In the genomic region with DNA sequence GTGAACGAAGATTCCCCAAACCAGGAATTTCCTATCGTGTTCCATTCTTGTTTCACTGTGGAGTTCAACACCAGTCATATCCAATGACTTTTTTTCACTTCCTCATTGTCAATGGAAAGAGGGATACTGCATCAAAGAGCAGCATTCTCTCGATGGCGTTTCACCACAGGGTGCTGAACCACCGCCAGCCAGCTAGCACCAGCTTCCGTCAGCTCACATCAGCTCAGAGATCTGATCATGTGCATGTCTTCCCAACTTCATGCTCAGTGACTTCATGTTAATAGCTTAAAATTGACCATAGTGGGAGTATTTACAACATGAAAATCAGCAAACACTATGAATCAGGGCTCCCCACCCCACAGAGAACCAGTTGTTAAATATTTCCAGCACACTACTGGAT, we compare ENCODE assay signal across 20 cellular contexts.
A peak's percentile ranks its signal among the peaks of the same experiment; 100 is the strongest.
DNase-seq lines count a peak whose midpoint lies in the region; ATAC-seq, FAIRE-seq and TF ChIP-seq lines count a peak whose summit lies in the region.
"Had no signal": no experiment of that assay in that cellular context is flagged by ENCODE, and none has a peak within 500 bp of the region (broad histone marks: within the 10 kb centered on the region; RNA-seq: fewer than 3 reads in every experiment).

No MANE protein-coding gene starts in this region.

- ATAC-seq in esophagus mucosa = peak; percentile 36
- ATAC-seq in HG02885 (IDR thresholded peaks at IDR 0.05; ENCODE audit: poor library complexity, unreplicated experiment) = no peak

- no peaks in the 10 kb centered on the region for H3K36me3 ChIP-seq in A673 (ENCODE audit: insufficient read depth, low read length, poor library complexity, severe bottlenecking)
- H3K36me3 ChIP-seq in neural cell (ENCODE audit: insufficient read depth, low read length) = no peaks in the 10 kb centered on the region

- TF ChIP-seq RAD21 in neural cell (conservative IDR thresholded peaks at IDR 0.05) = no peak

- H3K27ac ChIP-seq in A673 (ENCODE audit: low read depth, low read length, poor library complexity, severe bottlenecking) (no peak overlapping the region), neural cell (ENCODE audit: low read length) (no peak overlapping the region)

- H3F3A ChIP-seq in neural cell (ENCODE audit: insufficient read depth, low read length, poor library complexity, severe bottlenecking) = peaks cover 3% of the 10 kb centered on the region

- intact Hi-C loops in A673 (cut with micrococcal nuclease; ENCODE audit: unreplicated experiment) = no loop called here
- intact Hi-C loops in activated T-helper 1 cell treated with anti-CD3 and anti-CD28 coated beads, Interleukin-12 subunit alpha, Interleukin-12 subunit beta, Interleukin-2, Interleukin-4 antibody, amounts not matched to agents 30 ng/mL and 10 ng/mL and 1 ng/mL, durations not matched to agents 14 hours and 24 hours and 36 hours (cut with micrococcal nuclease) = no loop called here

- H2AFZ ChIP-seq in neural cell (ENCODE audit: low read depth, low read length) = no peak overlapping the region

- CTCF ChIA-PET in A673 (lab: Charles Lee) = no interaction called here

- peaks cover 6% of the 10 kb centered on the region for H3K4me1 ChIP-seq in A673 (ENCODE audit: insufficient read depth, low read length, poor library complexity, severe bottlenecking)

- TF ChIP-seq EP300 in neural cell (conservative IDR thresholded peaks at IDR 0.05; ENCODE audit: poor library complexity, severe bottlenecking) = no peak

- no peak for TF ChIP-seq POLR2A in GM12892 (IDR thresholded peaks at IDR 0.05; ENCODE audit: low read depth, low read length)

- BruUV-seq in A673 (replicated peaks; lab: Mats Ljungman, UMichigan) = no TSS peak

- no peaks in the 10 kb centered on the region for H3K36me3 Mint-ChIP-seq in activated T-helper 1 cell treated with anti-CD3 and anti-CD28 coated beads, Interleukin-12 subunit alpha, Interleukin-12 subunit beta, Interleukin-2, Interleukin-4 antibody, amounts not matched to agents 30 ng/mL and 10 ng/mL and 1 ng/mL, durations not matched to agents 14 hours and 24 hours and 36 hours (ENCODE audit: low read depth)

- H3K9me3 Mint-ChIP-seq in activated T-helper 1 cell treated with anti-CD3 and anti-CD28 coated beads, Interleukin-12 subunit alpha, Interleukin-12 subunit beta, Interleukin-2, Interleukin-4 antibody, amounts not matched to agents 30 ng/mL and 10 ng/mL and 1 ng/mL, durations not matched to agents 14 hours and 24 hours and 36 hours = no peaks in the 10 kb centered on the region
- H3K9me3 Mint-ChIP-seq: CD4-positive, alpha-beta T cell had no signal

- no peak overlapping the region for H3K9ac ChIP-seq in neural cell (ENCODE audit: low read length)

- H3K4me3 Mint-ChIP-seq in activated T-helper 1 cell treated with anti-CD3 and anti-CD28 coated beads, Interleukin-12 subunit alpha, Interleukin-12 subunit beta, Interleukin-2, Interleukin-4 antibody, amounts not matched to agents 30 ng/mL and 10 ng/mL and 1 ng/mL, durations not matched to agents 14 hours and 24 hours and 36 hours = no peak overlapping the region
- H3K4me3 Mint-ChIP-seq: CD4-positive, alpha-beta T cell had no signal

- H3K27me3 ChIP-seq in A673 (replicated peaks; ENCODE audit: insufficient read depth, low read depth, low read length, poor library complexity) = no peaks in the 10 kb centered on the region
- no peaks in the 10 kb centered on the region for H3K27me3 ChIP-seq in neural cell (ENCODE audit: insufficient read depth, low read depth, low read length)

- H3K27me3 Mint-ChIP-seq in activated T-helper 1 cell treated with anti-CD3 and anti-CD28 coated beads, Interleukin-12 subunit alpha, Interleukin-12 subunit beta, Interleukin-2, Interleukin-4 antibody, amounts not matched to agents 30 ng/mL and 10 ng/mL and 1 ng/mL, durations not matched to agents 14 hours and 24 hours and 36 hours (ENCODE audit: insufficient read depth) = peaks cover 4% of the 10 kb centered on the region
- H3K27me3 Mint-ChIP-seq: CD4-positive, alpha-beta T cell had no signal

- no peak for FAIRE-seq in GM12892 (lab: Jason Lieb, UNC)
- FAIRE-seq: A204.1, GM19239, RCC 7860 had no signal

- in situ Hi-C loops in SK-MEL-5 (cut with HindIII; ENCODE audit: low pct_unique_long_range_greater_than_20kb, low sequenced_read_pairs) = no loop called here

- no peak overlapping the region for H3K4me3 ChIP-seq in A673 (ENCODE audit: low read depth, low read length, poor library complexity, severe bottlenecking)
- no peak overlapping the region for H3K4me3 ChIP-seq in neural cell (ENCODE audit: low read length)

- no peak overlapping the region for H3K27ac Mint-ChIP-seq in activated T-helper 1 cell treated with anti-CD3 and anti-CD28 coated beads, Interleukin-12 subunit alpha, Interleukin-12 subunit beta, Interleukin-2, Interleukin-4 antibody, amounts not matched to agents 30 ng/mL and 10 ng/mL and 1 ng/mL, durations not matched to agents 14 hours and 24 hours and 36 hours
- H3K27ac Mint-ChIP-seq: CD4-positive, alpha-beta T cell had no signal

- TF ChIP-seq CTCF in A673 (conservative IDR thresholded peaks at IDR 0.05; ENCODE audit: low read depth, low read length) = no peak
- no peak for TF ChIP-seq CTCF in neural cell (IDR thresholded peaks at IDR 0.05; ENCODE audit: poor library complexity, severe bottlenecking)

- DNase-seq in A673 (ENCODE audit: low spot score) (peak; percentile 11), SK-MEL-5 (ENCODE audit: low read depth, low spot score) (peak; percentile 27), NCI-H82 (lab: John Stamatoyannopoulos, UW) (no peak), GM12892 (ENCODE audit: insufficient read length) (no peak)
- no peak for DNase-seq in activated T-helper 1 cell treated with anti-CD3 and anti-CD28 coated beads, Interleukin-12 subunit alpha, Interleukin-12 subunit beta, Interleukin-2, Interleukin-4 antibody, amounts not matched to agents 30 ng/mL and 10 ng/mL and 1 ng/mL, durations not matched to agents 14 hours and 24 hours and 36 hours (ENCODE audit: low spot score)
- DNase-seq: CD4-positive, alpha-beta T cell; DMS153; GDM1; GOT3; NCI-H1105 treated with DMSO at 0.1 percent for 48 hours; NCI-H1694; NCI-H2081 treated with DMSO at 0.1 percent for 48 hours; NCI-H510A; NCI-H748 treated with DMSO at 0.1 percent for 48 hours had no signal

- no peaks in the 10 kb centered on the region for H3K4me1 Mint-ChIP-seq in activated T-helper 1 cell treated with anti-CD3 and anti-CD28 coated beads, Interleukin-12 subunit alpha, Interleukin-12 subunit beta, Interleukin-2, Interleukin-4 antibody, amounts not matched to agents 30 ng/mL and 10 ng/mL and 1 ng/mL, durations not matched to agents 14 hours and 24 hours and 36 hours (ENCODE audit: low read depth)

- H3K9me2 ChIP-seq in neural cell (ENCODE audit: insufficient read depth, low read length) = no peaks in the 10 kb centered on the region

- H3K79me2 ChIP-seq in neural cell (replicated peaks; ENCODE audit: insufficient read depth, low read length) = no peaks in the 10 kb centered on the region

- POLR2A ChIA-PET in A673 (lab: Charles Lee; ENCODE audit: low non-redundant PET) = no interaction called here

- H3K9me3 ChIP-seq in A673 (ENCODE audit: low read depth, low read length, poor library complexity, severe bottlenecking) (no peaks in the 10 kb centered on the region), neural cell (ENCODE audit: low read length) (no peaks in the 10 kb centered on the region)

- no peaks in the 10 kb centered on the region for H4K20me1 ChIP-seq in neural cell (ENCODE audit: insufficient read depth)

- H3K4me2 ChIP-seq in neural cell (ENCODE audit: low read length) = no peak overlapping the region

TF ChIP-seq in neural cell, 6 proteins besides CTCF, POLR2A, EP300 and RAD21:
- TF ChIP-seq SMC3 (conservative IDR thresholded peaks at IDR 0.05; ENCODE audit: poor library complexity) = no peak
- TF ChIP-seq POLR2AphosphoS5 (IDR thresholded peaks at IDR 0.05) = peak; percentile 41

Comparison
In these comparisons a context has a peak if more than half of its experiments do, and no peak if none do; other contexts are left out.
1. DNase-seq: peak in A673 (single experiment) and SK-MEL-5 (single experiment); none in NCI-H82 (single experiment), GM12892 (single experiment) and activated T-helper 1 cell treated with anti-CD3 and anti-CD28 coated beads, Interleukin-12 subunit alpha, Interleukin-12 subunit beta, Interleukin-2, Interleukin-4 antibody, amounts not matched to agents 30 ng/mL and 10 ng/mL and 1 ng/mL, durations not matched to agents 14 hours and 24 hours and 36 hours (single experiment).